In genomic region chr1:51877434-51878306, GRCh38 we compare ENCODE assay signal across 8 cellular contexts. TPM values are rescaled to one million over a fixed set of nuclear protein-coding genes. Genes with fewer than 3 reads are reported as not detected.
DNase-seq lines count a peak whose midpoint lies in the region; ATAC-seq lines count a peak whose summit lies in the region.

No MANE protein-coding gene starts in this region.

- intact Hi-C loops in left ventricle myocardium superior (cut with micrococcal nuclease), result no loop called here

- H3K36me3 Mint-ChIP-seq in activated naive CD4-positive, alpha-beta T cell treated with anti-CD3 and anti-CD28 coated beads, Interleukin-2, amount 10 ng/mL, durations not matched to agents 7 days and 5 days, result peaks cover 29% of the 10 kb centered on the region
- H3K36me3 Mint-ChIP-seq in activated CD4-positive, alpha-beta memory T cell treated with anti-CD3 and anti-CD28 coated beads, Interleukin-2, amount 10 ng/mL, durations not matched to agents 7 days and 5 days (ENCODE audit: low read depth), result peaks cover 14% of the 10 kb centered on the region

- CTCF ChIA-PET in activated naive CD4-positive, alpha-beta T cell treated with anti-CD3 and anti-CD28 coated beads, Interleukin-2, amount 10 ng/mL, durations not matched to agents 7 days and 5 days (lab: Charles Lee), result interaction anchor here (0.8 kb wide), 1 partner anchor 8 kb away, joined by 3 read pairs; no protein-coding TSS in a partner anchor
- CTCF ChIA-PET in activated CD4-positive, alpha-beta memory T cell treated with anti-CD3 and anti-CD28 coated beads, Interleukin-2, amount 10 ng/mL, durations not matched to agents 7 days and 5 days (lab: Charles Lee), result interaction anchor here (0.6 to 0.9 kb wide), 2 partner anchors 13 to 172 kb away, joined by 3 read pairs; no protein-coding TSS in a partner anchor

- H3K4me3 ChIP-seq in skin epidermis, result peak overlapping the region; percentile 58 to 96 (median 83)

- ATAC-seq in HG03558 (IDR thresholded peaks at IDR 0.05; ENCODE audit: extremely low read depth, unreplicated experiment) (peak; percentile 3), left ventricle myocardium superior (peak; percentile 2), HG03175 (IDR thresholded peaks at IDR 0.05; ENCODE audit: unreplicated experiment) (no peak)

- POLR2A ChIA-PET in activated CD4-positive, alpha-beta memory T cell treated with anti-CD3 and anti-CD28 coated beads, Interleukin-2, amount 10 ng/mL, durations not matched to agents 7 days and 5 days (lab: Charles Lee), result interaction anchor here (0.6 to 2.5 kb wide), 14 partner anchors 8 to 965 kb away, joined by 3 to 10 read pairs (median 4); partner anchors contain the start of genes EPS15, KTI12, ORC1 and ZYG11A

- H3K4me3 Mint-ChIP-seq in activated naive CD4-positive, alpha-beta T cell treated with anti-CD3 and anti-CD28 coated beads, Interleukin-2, amount 10 ng/mL, durations not matched to agents 7 days and 5 days, result no peak overlapping the region
- H3K4me3 Mint-ChIP-seq in activated CD4-positive, alpha-beta memory T cell treated with anti-CD3 and anti-CD28 coated beads, Interleukin-2, amount 10 ng/mL, durations not matched to agents 7 days and 5 days, result no peak overlapping the region

- peak overlapping the region; percentile 84 to 100 (median 98) for H3K27ac ChIP-seq in skin epidermis

- H3K9me3 Mint-ChIP-seq in activated naive CD4-positive, alpha-beta T cell treated with anti-CD3 and anti-CD28 coated beads, Interleukin-2, amount 10 ng/mL, durations not matched to agents 7 days and 5 days, result no peaks in the 10 kb centered on the region
- H3K9me3 Mint-ChIP-seq in activated CD4-positive, alpha-beta memory T cell treated with anti-CD3 and anti-CD28 coated beads, Interleukin-2, amount 10 ng/mL, durations not matched to agents 7 days and 5 days, result no peaks in the 10 kb centered on the region

- H3K27ac Mint-ChIP-seq in activated naive CD4-positive, alpha-beta T cell treated with anti-CD3 and anti-CD28 coated beads, Interleukin-2, amount 10 ng/mL, durations not matched to agents 7 days and 5 days, result no peak overlapping the region
- no peak overlapping the region for H3K27ac Mint-ChIP-seq in activated CD4-positive, alpha-beta memory T cell treated with anti-CD3 and anti-CD28 coated beads, Interleukin-2, amount 10 ng/mL, durations not matched to agents 7 days and 5 days

- DNase-seq in activated naive CD4-positive, alpha-beta T cell treated with Interleukin-2 at 50 U/mL for 16 hours, result peak; percentile 17
- no peak for DNase-seq in activated naive CD4-positive, alpha-beta T cell treated with anti-CD3 and anti-CD28 coated beads, Interleukin-2, amount 10 ng/mL, durations not matched to agents 7 days and 5 days
- DNase-seq in activated CD4-positive, alpha-beta memory T cell treated with anti-CD3 and anti-CD28 coated beads, Interleukin-2, amount 10 ng/mL, durations not matched to agents 7 days and 5 days, result peak; percentile 25
- no peak for DNase-seq in left ventricle myocardium superior
- DNase-seq in HPDE6-E6E7 (ENCODE audit: extremely low spot score), result no peak

- H3K4me1 Mint-ChIP-seq in activated naive CD4-positive, alpha-beta T cell treated with anti-CD3 and anti-CD28 coated beads, Interleukin-2, amount 10 ng/mL, durations not matched to agents 7 days and 5 days, result peaks cover 30% of the 10 kb centered on the region
- peaks cover 27% of the 10 kb centered on the region for H3K4me1 Mint-ChIP-seq in activated CD4-positive, alpha-beta memory T cell treated with anti-CD3 and anti-CD28 coated beads, Interleukin-2, amount 10 ng/mL, durations not matched to agents 7 days and 5 days

- H3K27me3 Mint-ChIP-seq in activated naive CD4-positive, alpha-beta T cell treated with anti-CD3 and anti-CD28 coated beads, Interleukin-2, amount 10 ng/mL, durations not matched to agents 7 days and 5 days, result peaks cover 11% of the 10 kb centered on the region
- H3K27me3 Mint-ChIP-seq in activated CD4-positive, alpha-beta memory T cell treated with anti-CD3 and anti-CD28 coated beads, Interleukin-2, amount 10 ng/mL, durations not matched to agents 7 days and 5 days, result peaks cover 9% of the 10 kb centered on the region

RNA-seq across cellular contexts. Expression of gene NRDC, which starts 0.9 kb away (rescaled TPM):
- 100 to 1,000 TPM; 162 to 164 TPM for total RNA-seq in activated CD4-positive, alpha-beta memory T cell treated with anti-CD3 and anti-CD28 coated beads, Interleukin-2, amount 10 ng/mL, durations not matched to agents 7 days and 5 days
- total RNA-seq in left ventricle myocardium superior, result 157 TPM

Comparison
In these comparisons a context has a peak if more than half of its experiments do, and no peak if none do; other contexts are left out.
1. DNase-seq: peak in activated naive CD4-positive, alpha-beta T cell treated with Interleukin-2 at 50 U/mL for 16 hours (single experiment) and activated CD4-positive, alpha-beta memory T cell treated with anti-CD3 and anti-CD28 coated beads, Interleukin-2, amount 10 ng/mL, durations not matched to agents 7 days and 5 days (single experiment); none in activated naive CD4-positive, alpha-beta T cell treated with anti-CD3 and anti-CD28 coated beads, Interleukin-2, amount 10 ng/mL, durations not matched to agents 7 days and 5 days (single experiment), left ventricle myocardium superior (single experiment) and HPDE6-E6E7 (single experiment).